In the genomic region with DNA sequence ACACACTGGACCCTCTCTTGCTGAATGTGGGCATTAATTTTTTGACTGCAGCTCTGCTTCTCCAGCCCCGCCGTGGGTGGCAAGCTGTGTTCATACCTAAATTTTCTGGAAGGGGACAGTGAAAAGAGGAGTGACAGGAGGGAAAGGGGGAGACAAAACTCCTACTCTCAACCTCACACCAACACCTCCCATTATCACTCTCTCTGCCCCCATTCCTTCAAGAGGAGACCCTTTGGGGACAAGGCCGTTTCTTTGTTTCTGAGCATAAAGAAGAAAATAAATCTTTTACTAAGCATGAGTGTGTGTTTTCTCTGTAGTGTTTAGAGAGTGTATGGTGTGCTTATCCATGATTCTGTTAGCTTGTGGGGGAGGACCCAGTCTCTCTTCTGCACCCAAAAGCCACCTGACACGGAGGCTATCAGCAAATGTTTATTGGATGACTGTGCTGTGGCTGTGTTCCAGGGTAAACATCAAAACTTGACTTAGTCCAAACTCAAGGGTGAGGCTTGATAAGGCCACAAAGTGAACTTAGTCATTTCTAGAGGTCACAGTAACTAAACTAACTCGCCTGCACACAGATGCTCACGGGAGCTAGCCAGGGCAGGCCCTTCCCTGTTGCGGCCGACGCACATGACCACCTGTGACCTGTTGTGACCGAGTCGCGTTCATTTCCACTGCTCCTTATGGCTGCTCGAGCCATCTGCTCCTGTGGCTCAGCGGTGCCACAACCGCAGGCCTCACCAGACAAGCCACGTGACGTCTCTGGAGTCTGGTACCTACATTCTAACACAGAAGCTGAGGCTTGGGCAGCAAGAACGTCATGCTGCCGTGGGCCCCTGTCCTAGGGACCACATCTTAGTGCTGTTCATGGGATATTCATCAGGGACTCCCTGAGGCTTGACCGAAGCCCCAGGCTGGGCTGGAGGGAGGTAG, we compare ENCODE assay signal across 1 cellular context.
TF ChIP-seq lines count a peak whose summit lies in the region.

No MANE protein-coding gene starts in this region.

TF ChIP-seq in HepG2, 621 proteins besides CTCF, POLR2A, EP300 and RAD21 (continues in another document):
- TF ChIP-seq MAFF (IDR thresholded peaks at IDR 0.05; ENCODE audit: low read depth, low read length) = peak; percentile 18; the same call in 1 of the 2 replicates
- TF ChIP-seq CCDC6 (CRISPR knock-in tag; IDR thresholded peaks at IDR 0.05) = 0 out of 2 replicates have a peak, but pooled peaks have one; percentile 69
- peak; percentile 93 for TF ChIP-seq ZNF878 (CRISPR knock-in tag; IDR thresholded peaks at IDR 0.05)
- TF ChIP-seq, protein P1, sequence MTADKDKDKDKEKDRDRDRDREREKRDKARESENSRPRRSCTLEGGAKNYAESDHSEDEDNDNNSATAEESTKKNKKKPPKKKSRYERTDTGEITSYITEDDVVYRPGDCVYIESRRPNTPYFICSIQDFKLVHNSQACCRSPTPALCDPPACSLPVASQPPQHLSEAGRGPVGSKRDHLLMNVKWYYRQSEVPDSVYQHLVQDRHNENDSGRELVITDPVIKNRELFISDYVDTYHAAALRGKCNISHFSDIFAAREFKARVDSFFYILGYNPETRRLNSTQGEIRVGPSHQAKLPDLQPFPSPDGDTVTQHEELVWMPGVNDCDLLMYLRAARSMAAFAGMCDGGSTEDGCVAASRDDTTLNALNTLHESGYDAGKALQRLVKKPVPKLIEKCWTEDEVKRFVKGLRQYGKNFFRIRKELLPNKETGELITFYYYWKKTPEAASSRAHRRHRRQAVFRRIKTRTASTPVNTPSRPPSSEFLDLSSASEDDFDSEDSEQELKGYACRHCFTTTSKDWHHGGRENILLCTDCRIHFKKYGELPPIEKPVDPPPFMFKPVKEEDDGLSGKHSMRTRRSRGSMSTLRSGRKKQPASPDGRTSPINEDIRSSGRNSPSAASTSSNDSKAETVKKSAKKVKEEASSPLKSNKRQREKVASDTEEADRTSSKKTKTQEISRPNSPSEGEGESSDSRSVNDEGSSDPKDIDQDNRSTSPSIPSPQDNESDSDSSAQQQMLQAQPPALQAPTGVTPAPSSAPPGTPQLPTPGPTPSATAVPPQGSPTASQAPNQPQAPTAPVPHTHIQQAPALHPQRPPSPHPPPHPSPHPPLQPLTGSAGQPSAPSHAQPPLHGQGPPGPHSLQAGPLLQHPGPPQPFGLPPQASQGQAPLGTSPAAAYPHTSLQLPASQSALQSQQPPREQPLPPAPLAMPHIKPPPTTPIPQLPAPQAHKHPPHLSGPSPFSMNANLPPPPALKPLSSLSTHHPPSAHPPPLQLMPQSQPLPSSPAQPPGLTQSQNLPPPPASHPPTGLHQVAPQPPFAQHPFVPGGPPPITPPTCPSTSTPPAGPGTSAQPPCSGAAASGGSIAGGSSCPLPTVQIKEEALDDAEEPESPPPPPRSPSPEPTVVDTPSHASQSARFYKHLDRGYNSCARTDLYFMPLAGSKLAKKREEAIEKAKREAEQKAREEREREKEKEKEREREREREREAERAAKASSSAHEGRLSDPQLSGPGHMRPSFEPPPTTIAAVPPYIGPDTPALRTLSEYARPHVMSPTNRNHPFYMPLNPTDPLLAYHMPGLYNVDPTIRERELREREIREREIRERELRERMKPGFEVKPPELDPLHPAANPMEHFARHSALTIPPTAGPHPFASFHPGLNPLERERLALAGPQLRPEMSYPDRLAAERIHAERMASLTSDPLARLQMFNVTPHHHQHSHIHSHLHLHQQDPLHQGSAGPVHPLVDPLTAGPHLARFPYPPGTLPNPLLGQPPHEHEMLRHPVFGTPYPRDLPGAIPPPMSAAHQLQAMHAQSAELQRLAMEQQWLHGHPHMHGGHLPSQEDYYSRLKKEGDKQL (CRISPR knock-in tag; IDR thresholded peaks at IDR 0.05; ENCODE audit: low read depth) = peak; percentile 70; the same call in 1 of the 2 replicates
- TF ChIP-seq, protein P2, sequence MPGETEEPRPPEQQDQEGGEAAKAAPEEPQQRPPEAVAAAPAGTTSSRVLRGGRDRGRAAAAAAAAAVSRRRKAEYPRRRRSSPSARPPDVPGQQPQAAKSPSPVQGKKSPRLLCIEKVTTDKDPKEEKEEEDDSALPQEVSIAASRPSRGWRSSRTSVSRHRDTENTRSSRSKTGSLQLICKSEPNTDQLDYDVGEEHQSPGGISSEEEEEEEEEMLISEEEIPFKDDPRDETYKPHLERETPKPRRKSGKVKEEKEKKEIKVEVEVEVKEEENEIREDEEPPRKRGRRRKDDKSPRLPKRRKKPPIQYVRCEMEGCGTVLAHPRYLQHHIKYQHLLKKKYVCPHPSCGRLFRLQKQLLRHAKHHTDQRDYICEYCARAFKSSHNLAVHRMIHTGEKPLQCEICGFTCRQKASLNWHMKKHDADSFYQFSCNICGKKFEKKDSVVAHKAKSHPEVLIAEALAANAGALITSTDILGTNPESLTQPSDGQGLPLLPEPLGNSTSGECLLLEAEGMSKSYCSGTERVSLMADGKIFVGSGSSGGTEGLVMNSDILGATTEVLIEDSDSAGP (CRISPR knock-in tag; IDR thresholded peaks at IDR 0.05; ENCODE audit: borderline replicate concordance) = peak; percentile 60
- no peak for TF ChIP-seq TCF7L2 (IDR thresholded peaks at IDR 0.05; ENCODE audit: low read depth, low read length)
- peak; percentile 78 for TF ChIP-seq NR2C2 (CRISPR knock-in tag; IDR thresholded peaks at IDR 0.05; ENCODE audit: borderline replicate concordance)
- no peak for TF ChIP-seq ZNF670 (CRISPR knock-in tag; IDR thresholded peaks at IDR 0.05; ENCODE audit: borderline replicate concordance)
- TF ChIP-seq NRL (CRISPR knock-in tag; IDR thresholded peaks at IDR 0.05; ENCODE audit: borderline replicate concordance) = peak; percentile 57; the same call in 1 of the 2 replicates
- TF ChIP-seq JUND (CRISPR knock-in tag; IDR thresholded peaks at IDR 0.05) = peak; percentile 93; the same call in 1 of the 2 replicates
- TF ChIP-seq ZNF761 (CRISPR knock-in tag; conservative IDR thresholded peaks at IDR 0.05) = peak; percentile 58; the same call in 1 of the 2 replicates
- TF ChIP-seq, protein P3, sequence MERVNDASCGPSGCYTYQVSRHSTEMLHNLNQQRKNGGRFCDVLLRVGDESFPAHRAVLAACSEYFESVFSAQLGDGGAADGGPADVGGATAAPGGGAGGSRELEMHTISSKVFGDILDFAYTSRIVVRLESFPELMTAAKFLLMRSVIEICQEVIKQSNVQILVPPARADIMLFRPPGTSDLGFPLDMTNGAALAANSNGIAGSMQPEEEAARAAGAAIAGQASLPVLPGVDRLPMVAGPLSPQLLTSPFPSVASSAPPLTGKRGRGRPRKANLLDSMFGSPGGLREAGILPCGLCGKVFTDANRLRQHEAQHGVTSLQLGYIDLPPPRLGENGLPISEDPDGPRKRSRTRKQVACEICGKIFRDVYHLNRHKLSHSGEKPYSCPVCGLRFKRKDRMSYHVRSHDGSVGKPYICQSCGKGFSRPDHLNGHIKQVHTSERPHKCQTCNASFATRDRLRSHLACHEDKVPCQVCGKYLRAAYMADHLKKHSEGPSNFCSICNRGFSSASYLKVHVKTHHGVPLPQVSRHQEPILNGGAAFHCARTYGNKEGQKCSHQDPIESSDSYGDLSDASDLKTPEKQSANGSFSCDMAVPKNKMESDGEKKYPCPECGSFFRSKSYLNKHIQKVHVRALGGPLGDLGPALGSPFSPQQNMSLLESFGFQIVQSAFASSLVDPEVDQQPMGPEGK (CRISPR knock-in tag; IDR thresholded peaks at IDR 0.05) = peak; percentile 52; the same call in 1 of the 2 replicates
- TF ChIP-seq YEATS4 (CRISPR knock-in tag; IDR thresholded peaks at IDR 0.05; ENCODE audit: borderline replicate concordance) = 0 out of 2 replicates have a peak, but pooled peaks have one; percentile 37
- peak; percentile 45 for TF ChIP-seq ZNF350 (CRISPR knock-in tag; IDR thresholded peaks at IDR 0.05; ENCODE audit: borderline replicate concordance, low read depth)
- TF ChIP-seq RNF2 (conservative IDR thresholded peaks at IDR 0.05; ENCODE audit: low read depth) = 0 out of 2 replicates have a peak, but pooled peaks have one; percentile 45
- no peak for TF ChIP-seq ZNF549 (CRISPR knock-in tag; IDR thresholded peaks at IDR 0.05)
- TF ChIP-seq, protein P4, sequence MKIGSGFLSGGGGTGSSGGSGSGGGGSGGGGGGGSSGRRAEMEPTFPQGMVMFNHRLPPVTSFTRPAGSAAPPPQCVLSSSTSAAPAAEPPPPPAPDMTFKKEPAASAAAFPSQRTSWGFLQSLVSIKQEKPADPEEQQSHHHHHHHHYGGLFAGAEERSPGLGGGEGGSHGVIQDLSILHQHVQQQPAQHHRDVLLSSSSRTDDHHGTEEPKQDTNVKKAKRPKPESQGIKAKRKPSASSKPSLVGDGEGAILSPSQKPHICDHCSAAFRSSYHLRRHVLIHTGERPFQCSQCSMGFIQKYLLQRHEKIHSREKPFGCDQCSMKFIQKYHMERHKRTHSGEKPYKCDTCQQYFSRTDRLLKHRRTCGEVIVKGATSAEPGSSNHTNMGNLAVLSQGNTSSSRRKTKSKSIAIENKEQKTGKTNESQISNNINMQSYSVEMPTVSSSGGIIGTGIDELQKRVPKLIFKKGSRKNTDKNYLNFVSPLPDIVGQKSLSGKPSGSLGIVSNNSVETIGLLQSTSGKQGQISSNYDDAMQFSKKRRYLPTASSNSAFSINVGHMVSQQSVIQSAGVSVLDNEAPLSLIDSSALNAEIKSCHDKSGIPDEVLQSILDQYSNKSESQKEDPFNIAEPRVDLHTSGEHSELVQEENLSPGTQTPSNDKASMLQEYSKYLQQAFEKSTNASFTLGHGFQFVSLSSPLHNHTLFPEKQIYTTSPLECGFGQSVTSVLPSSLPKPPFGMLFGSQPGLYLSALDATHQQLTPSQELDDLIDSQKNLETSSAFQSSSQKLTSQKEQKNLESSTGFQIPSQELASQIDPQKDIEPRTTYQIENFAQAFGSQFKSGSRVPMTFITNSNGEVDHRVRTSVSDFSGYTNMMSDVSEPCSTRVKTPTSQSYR (CRISPR knock-in tag; IDR thresholded peaks at IDR 0.05; ENCODE audit: borderline replicate concordance) = peak; percentile 51; the same call in 1 of the 2 replicates
- TF ChIP-seq ZBTB7A (CRISPR knock-in tag; IDR thresholded peaks at IDR 0.05) = peak; percentile 74; the same call in 1 of the 2 replicates
- TF ChIP-seq, protein P5, sequence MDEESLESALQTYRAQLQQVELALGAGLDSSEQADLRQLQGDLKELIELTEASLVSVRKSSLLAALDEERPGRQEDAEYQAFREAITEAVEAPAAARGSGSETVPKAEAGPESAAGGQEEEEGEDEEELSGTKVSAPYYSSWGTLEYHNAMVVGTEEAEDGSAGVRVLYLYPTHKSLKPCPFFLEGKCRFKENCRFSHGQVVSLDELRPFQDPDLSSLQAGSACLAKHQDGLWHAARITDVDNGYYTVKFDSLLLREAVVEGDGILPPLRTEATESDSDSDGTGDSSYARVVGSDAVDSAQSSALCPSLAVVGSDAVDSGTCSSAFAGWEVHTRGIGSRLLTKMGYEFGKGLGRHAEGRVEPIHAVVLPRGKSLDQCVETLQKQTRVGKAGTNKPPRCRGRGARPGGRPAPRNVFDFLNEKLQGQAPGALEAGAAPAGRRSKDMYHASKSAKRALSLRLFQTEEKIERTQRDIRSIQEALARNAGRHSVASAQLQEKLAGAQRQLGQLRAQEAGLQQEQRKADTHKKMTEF (CRISPR knock-in tag; IDR thresholded peaks at IDR 0.05) = peak; percentile 81
- TF ChIP-seq, protein P6, sequence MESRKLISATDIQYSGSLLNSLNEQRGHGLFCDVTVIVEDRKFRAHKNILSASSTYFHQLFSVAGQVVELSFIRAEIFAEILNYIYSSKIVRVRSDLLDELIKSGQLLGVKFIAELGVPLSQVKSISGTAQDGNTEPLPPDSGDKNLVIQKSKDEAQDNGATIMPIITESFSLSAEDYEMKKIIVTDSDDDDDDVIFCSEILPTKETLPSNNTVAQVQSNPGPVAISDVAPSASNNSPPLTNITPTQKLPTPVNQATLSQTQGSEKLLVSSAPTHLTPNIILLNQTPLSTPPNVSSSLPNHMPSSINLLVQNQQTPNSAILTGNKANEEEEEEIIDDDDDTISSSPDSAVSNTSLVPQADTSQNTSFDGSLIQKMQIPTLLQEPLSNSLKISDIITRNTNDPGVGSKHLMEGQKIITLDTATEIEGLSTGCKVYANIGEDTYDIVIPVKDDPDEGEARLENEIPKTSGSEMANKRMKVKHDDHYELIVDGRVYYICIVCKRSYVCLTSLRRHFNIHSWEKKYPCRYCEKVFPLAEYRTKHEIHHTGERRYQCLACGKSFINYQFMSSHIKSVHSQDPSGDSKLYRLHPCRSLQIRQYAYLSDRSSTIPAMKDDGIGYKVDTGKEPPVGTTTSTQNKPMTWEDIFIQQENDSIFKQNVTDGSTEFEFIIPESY (CRISPR knock-in tag; IDR thresholded peaks at IDR 0.05) = peak; percentile 56; the same call in 1 of the 2 replicates
- peak; percentile 51 for TF ChIP-seq SP5 (CRISPR knock-in tag; IDR thresholded peaks at IDR 0.05; ENCODE audit: borderline replicate concordance, low read depth)
- TF ChIP-seq KDM2A (CRISPR knock-in tag; IDR thresholded peaks at IDR 0.05; ENCODE audit: borderline replicate concordance, low read depth) = peak; percentile 88; the same call in 1 of the 2 replicates
- no peak for TF ChIP-seq ZNF749 (CRISPR knock-in tag; IDR thresholded peaks at IDR 0.05; ENCODE audit: borderline replicate concordance)
- 0 out of 2 replicates have a peak, but pooled peaks have one; percentile 13 for TF ChIP-seq ZBTB21 (CRISPR knock-in tag; IDR thresholded peaks at IDR 0.05)
- TF ChIP-seq SRY (CRISPR knock-in tag; IDR thresholded peaks at IDR 0.05) = peak; percentile 85; the same call in 1 of the 2 replicates
- TF ChIP-seq XBP1 (CRISPR knock-in tag; IDR thresholded peaks at IDR 0.05) = no peak
- TF ChIP-seq, protein P7, sequence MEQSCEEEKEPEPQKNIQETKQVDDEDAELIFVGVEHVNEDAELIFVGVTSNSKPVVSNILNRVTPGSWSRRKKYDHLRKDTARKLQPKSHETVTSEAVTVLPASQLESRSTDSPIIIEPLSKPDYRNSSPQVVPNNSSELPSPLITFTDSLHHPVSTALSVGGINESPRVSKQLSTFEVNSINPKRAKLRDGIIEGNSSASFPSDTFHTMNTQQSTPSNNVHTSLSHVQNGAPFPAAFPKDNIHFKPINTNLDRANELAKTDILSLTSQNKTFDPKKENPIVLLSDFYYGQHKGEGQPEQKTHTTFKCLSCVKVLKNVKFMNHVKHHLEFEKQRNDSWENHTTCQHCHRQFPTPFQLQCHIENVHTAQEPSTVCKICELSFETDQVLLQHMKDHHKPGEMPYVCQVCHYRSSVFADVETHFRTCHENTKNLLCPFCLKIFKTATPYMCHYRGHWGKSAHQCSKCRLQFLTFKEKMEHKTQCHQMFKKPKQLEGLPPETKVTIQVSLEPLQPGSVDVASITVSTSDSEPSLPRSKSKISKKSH (CRISPR knock-in tag; IDR thresholded peaks at IDR 0.05; ENCODE audit: borderline replicate concordance) = peak; percentile 52; the same call in 1 of the 2 replicates
- TF ChIP-seq YEATS2 (CRISPR knock-in tag; IDR thresholded peaks at IDR 0.05; ENCODE audit: borderline replicate concordance) = peak; percentile 33; the same call in 1 of the 2 replicates
- TF ChIP-seq ZBTB7B (CRISPR knock-in tag; IDR thresholded peaks at IDR 0.05) = peak; percentile 60; the same call in 1 of the 2 replicates
- 0 out of 2 replicates have a peak, but pooled peaks have one; percentile 67 for TF ChIP-seq NR2F2 (IDR thresholded peaks at IDR 0.05; ENCODE audit: borderline replicate concordance, low read depth)
- 0 out of 2 replicates have a peak, but pooled peaks have one; percentile 28 for TF ChIP-seq HMG20B (CRISPR knock-in tag; conservative IDR thresholded peaks at IDR 0.05)
